Comparison of ENCODE assay signal across 33 cellular contexts in the genomic region with DNA sequence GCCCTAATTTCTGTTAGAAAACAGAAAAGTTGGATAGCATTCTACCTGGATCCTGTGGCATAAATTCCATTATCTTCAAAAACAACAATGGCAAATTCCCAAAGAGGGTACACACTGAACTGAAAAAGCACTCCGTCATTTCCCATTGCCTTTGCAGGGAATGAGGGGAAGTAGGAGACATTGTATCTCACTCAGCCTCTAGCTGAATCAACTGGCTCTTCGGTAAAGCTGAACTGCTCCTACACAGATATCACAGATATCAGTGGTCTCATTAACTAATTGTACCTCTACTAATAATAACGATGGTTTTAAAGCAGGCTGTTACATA.
"Had no signal": no experiment of that assay in that cellular context is flagged by ENCODE, and none has a peak within 500 bp of the region (broad histone marks: within the 10 kb centered on the region; RNA-seq: fewer than 3 reads in every experiment).

No MANE protein-coding gene starts in this region.

- H3K27ac Mint-ChIP-seq: activated B cell treated with CpG ODN at 0.5 μM for 24 hours; activated CD8-positive, alpha-beta T cell treated with anti-CD3 and anti-CD28 coated beads for 36 hours; activated naive CD4-positive, alpha-beta T cell treated with anti-CD3 and anti-CD28 coated beads for 36 hours; activated naive CD4-positive, alpha-beta T cell treated with anti-CD3 and anti-CD28 coated beads, Interleukin-2, amount 50 U/mL, for 24 hours; activated naive CD8-positive, alpha-beta T cell treated with anti-CD3 and anti-CD28 coated beads for 36 hours; activated naive CD8-positive, alpha-beta T cell treated with anti-CD3 and anti-CD28 coated beads, Interleukin-2, amount 50 U/mL, for 24 hours; activated T-helper 1 cell treated with anti-CD3 and anti-CD28 coated beads, Interleukin-12 subunit alpha, Interleukin-12 subunit beta, Interleukin-2, Interleukin-4 antibody, amounts not matched to agents 30 ng/mL and 10 ng/mL and 1 ng/mL, durations not matched to agents 14 hours and 24 hours and 36 hours; activated T-helper 2 cell treated with anti-CD3 and anti-CD28 coated beads, Interferon-gamma antibody, Interleukin-2, Interleukin-4, amounts not matched to agents 10 μg/mL and 5 μg/mL and 100 μg/mL, durations not matched to agents 14 hours and 24 hours and 36 hours; endodermal cell; T-helper 17 cell; T-helper 2 cell treated with Interferon-gamma antibody and Interleukin-4, amounts not matched to agents 5 μg/mL and 100 μg/mL, for 36 hours had no signal

- H3K4me3 ChIP-seq: adrenal gland, body of pancreas, dorsolateral prefrontal cortex, esophagus squamous epithelium, gastroesophageal sphincter had no signal

- H3K4me1 Mint-ChIP-seq: activated B cell treated with CpG ODN at 0.5 μM for 24 hours; activated naive CD4-positive, alpha-beta T cell treated with anti-CD3 and anti-CD28 coated beads, Interleukin-2, amount 50 U/mL, for 24 hours; activated naive CD8-positive, alpha-beta T cell treated with anti-CD3 and anti-CD28 coated beads for 36 hours; activated naive CD8-positive, alpha-beta T cell treated with anti-CD3 and anti-CD28 coated beads, Interleukin-2, amount 50 U/mL, for 24 hours; T-helper 17 cell had no signal

- H3K4me1 ChIP-seq: body of pancreas, esophagus squamous epithelium, gastroesophageal sphincter had no signal

- H3K36me3 ChIP-seq: adrenal gland, esophagus squamous epithelium, gastroesophageal sphincter, WERI-Rb-1 had no signal

- H3K4me3 Mint-ChIP-seq: activated B cell treated with CpG ODN at 0.5 μM for 24 hours; activated CD8-positive, alpha-beta T cell treated with anti-CD3 and anti-CD28 coated beads for 36 hours; activated naive CD4-positive, alpha-beta T cell treated with anti-CD3 and anti-CD28 coated beads for 36 hours; activated naive CD4-positive, alpha-beta T cell treated with anti-CD3 and anti-CD28 coated beads, Interleukin-2, amount 50 U/mL, for 24 hours; activated naive CD8-positive, alpha-beta T cell treated with anti-CD3 and anti-CD28 coated beads for 36 hours; activated naive CD8-positive, alpha-beta T cell treated with anti-CD3 and anti-CD28 coated beads, Interleukin-2, amount 50 U/mL, for 24 hours; activated T-helper 1 cell treated with anti-CD3 and anti-CD28 coated beads, Interleukin-12 subunit alpha, Interleukin-12 subunit beta, Interleukin-2, Interleukin-4 antibody, amounts not matched to agents 30 ng/mL and 10 ng/mL and 1 ng/mL, durations not matched to agents 14 hours and 24 hours and 36 hours; endodermal cell; T-helper 17 cell; T-helper 2 cell treated with Interferon-gamma antibody and Interleukin-4, amounts not matched to agents 5 μg/mL and 100 μg/mL, for 36 hours had no signal

- H3K27me3 ChIP-seq: adrenal gland, body of pancreas, dorsolateral prefrontal cortex, esophagus squamous epithelium, gastroesophageal sphincter had no signal

- H3K36me3 Mint-ChIP-seq: activated naive CD4-positive, alpha-beta T cell treated with anti-CD3 and anti-CD28 coated beads, Interleukin-2, amount 50 U/mL, for 24 hours; activated naive CD8-positive, alpha-beta T cell treated with anti-CD3 and anti-CD28 coated beads for 36 hours had no signal

- DNase-seq: activated B cell treated with CpG ODN at 0.5 μM for 24 hours; activated CD4-positive, alpha-beta T cell treated with anti-CD3 and anti-CD28 coated beads for 48 hours; activated CD4-positive, alpha-beta T cell treated with anti-CD3 and anti-CD28 coated beads, Interleukin-2, amount 50 U/mL, for 1 hour; activated CD4-positive, alpha-beta T cell treated with anti-CD3 and anti-CD28 coated beads, Interleukin-2, amount 50 U/mL, for 48 hours; activated CD8-positive, alpha-beta memory T cell treated with anti-CD3 and anti-CD28 coated beads for 24 hours; activated CD8-positive, alpha-beta memory T cell treated with anti-CD3 and anti-CD28 coated beads, Interleukin-2, amount 50 U/mL, for 4 hours; activated CD8-positive, alpha-beta T cell treated with anti-CD3 and anti-CD28 coated beads for 36 hours; activated effector memory CD4-positive, alpha-beta T cell treated with anti-CD3 and anti-CD28 coated beads, Interleukin-2, amount 50 U/mL, for 16 hours; activated naive CD4-positive, alpha-beta T cell treated with anti-CD3 and anti-CD28 coated beads for 36 hours; activated naive CD8-positive, alpha-beta T cell treated with anti-CD3 and anti-CD28 coated beads for 36 hours; activated naive CD8-positive, alpha-beta T cell treated with anti-CD3 and anti-CD28 coated beads, Interleukin-2, amount 50 U/mL, for 24 hours; activated T-cell treated with anti-CD3 and anti-CD28 coated beads, Interleukin-2, amount 50 U/mL, for 1 hour; activated T-cell treated with anti-CD3 and anti-CD28 coated beads, Interleukin-2, amount 50 U/mL, for 48 hours; amygdala; aorta; body of pancreas; caudate nucleus; cortex of kidney; dorsolateral prefrontal cortex; effector memory CD4-positive, alpha-beta T cell; endodermal cell; esophagus squamous epithelium; foreskin melanocyte; T-helper 1 cell; T-helper 17 cell; T1000; WERI-Rb-1 had no signal

- H3K9me3 Mint-ChIP-seq: activated B cell treated with CpG ODN at 0.5 μM for 24 hours; activated CD8-positive, alpha-beta T cell treated with anti-CD3 and anti-CD28 coated beads for 36 hours; activated naive CD4-positive, alpha-beta T cell treated with anti-CD3 and anti-CD28 coated beads for 36 hours; activated naive CD4-positive, alpha-beta T cell treated with anti-CD3 and anti-CD28 coated beads, Interleukin-2, amount 50 U/mL, for 24 hours; activated naive CD8-positive, alpha-beta T cell treated with anti-CD3 and anti-CD28 coated beads for 36 hours; activated naive CD8-positive, alpha-beta T cell treated with anti-CD3 and anti-CD28 coated beads, Interleukin-2, amount 50 U/mL, for 24 hours; activated T-helper 1 cell treated with anti-CD3 and anti-CD28 coated beads, Interleukin-12 subunit alpha, Interleukin-12 subunit beta, Interleukin-2, Interleukin-4 antibody, amounts not matched to agents 30 ng/mL and 10 ng/mL and 1 ng/mL, durations not matched to agents 14 hours and 24 hours and 36 hours; activated T-helper 2 cell treated with anti-CD3 and anti-CD28 coated beads, Interferon-gamma antibody, Interleukin-2, Interleukin-4, amounts not matched to agents 10 μg/mL and 5 μg/mL and 100 μg/mL, durations not matched to agents 14 hours and 24 hours and 36 hours; endodermal cell; T-helper 2 cell treated with Interferon-gamma antibody and Interleukin-4, amounts not matched to agents 5 μg/mL and 100 μg/mL, for 36 hours had no signal

- H3K27me3 Mint-ChIP-seq: activated B cell treated with CpG ODN at 0.5 μM for 24 hours; activated CD8-positive, alpha-beta T cell treated with anti-CD3 and anti-CD28 coated beads for 36 hours; activated naive CD4-positive, alpha-beta T cell treated with anti-CD3 and anti-CD28 coated beads, Interleukin-2, amount 50 U/mL, for 24 hours; activated naive CD8-positive, alpha-beta T cell treated with anti-CD3 and anti-CD28 coated beads for 36 hours; activated naive CD8-positive, alpha-beta T cell treated with anti-CD3 and anti-CD28 coated beads, Interleukin-2, amount 50 U/mL, for 24 hours had no signal

- H3K9me3 ChIP-seq: adrenal gland, body of pancreas, esophagus squamous epithelium, gastroesophageal sphincter had no signal

- H3K27ac ChIP-seq: body of pancreas, esophagus squamous epithelium, gastroesophageal sphincter, WERI-Rb-1 had no signal
